Comparison of ENCODE assay signal across 26 cellular contexts in the genomic region with DNA sequence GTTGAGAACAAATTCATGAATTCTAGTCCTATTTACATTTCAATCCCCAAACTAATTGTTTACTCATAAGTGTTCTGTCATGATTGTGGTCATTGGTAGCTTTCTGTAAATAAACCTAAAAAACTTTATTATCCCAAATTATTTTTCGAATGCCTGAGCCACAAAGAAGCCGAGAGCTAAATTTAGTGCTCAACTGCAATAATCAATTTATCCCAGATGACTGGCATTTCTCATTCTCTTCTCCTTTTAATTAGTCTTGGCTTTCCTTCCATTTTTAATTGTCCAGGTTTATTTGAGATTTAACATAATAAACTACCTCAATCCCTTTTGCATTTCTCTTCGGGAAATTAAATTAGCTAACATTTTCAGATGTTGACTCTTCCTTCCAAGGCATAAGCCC.
"Had no signal": no experiment of that assay in that cellular context is flagged by ENCODE, and none has a peak within 500 bp of the region (broad histone marks: within the 10 kb centered on the region; RNA-seq: fewer than 3 reads in every experiment).

No MANE protein-coding gene starts in this region.

- H3K36me3 ChIP-seq: neutrophil, pancreas, prostate gland, right lobe of liver, sigmoid colon, stomach, thoracic aorta, thyroid gland, tibial nerve, upper lobe of right lung, uterus had no signal

- H3K4me1 Mint-ChIP-seq: naive thymus-derived CD4-positive, alpha-beta T cell; natural killer cell; nephron; stimulated activated effector memory CD8-positive, alpha-beta T cell treated with anti-CD3 and anti-CD28 coated beads, Interleukin-12 subunit alpha, Interleukin-12 subunit beta, amount 100 ng/mL, for 72 hours; stimulated activated naive B cell treated with anti-CD40 and anti-IgM and Interleukin-4, amounts not matched to agents 10 μg/mL and 1 μg/mL and 100 μg/mL, for 72 hours had no signal

- H3K27me3 ChIP-seq: neutrophil, pancreas, right lobe of liver, sigmoid colon, thyroid gland, tibial nerve, upper lobe of right lung, uterus had no signal

- DNase-seq: naive thymus-derived CD4-positive, alpha-beta T cell; natural killer cell; nucleus accumbens; pancreas; right cardiac atrium; right lobe of liver; sigmoid colon; small intestine; stimulated activated CD4-positive, alpha-beta T cell treated with anti-CD3 and anti-CD28 coated beads, Interleukin-15, amount 100 ng/mL, for 24 hours; stimulated activated CD4-positive, alpha-beta T cell treated with anti-CD3 and anti-CD28 coated beads, Interleukin-2, amount 100 ng/mL, for 24 hours; stimulated activated CD4-positive, alpha-beta T cell treated with anti-CD3 and anti-CD28 coated beads, Interleukin-2, amount 100 ng/mL, for 48 hours; stimulated activated CD4-positive, alpha-beta T cell treated with anti-CD3 and anti-CD28 coated beads, Interleukin-4, amount 100 ng/mL, for 24 hours; stimulated activated naive B cell treated with anti-CD40 and anti-IgM and Interleukin-4, amounts not matched to agents 10 μg/mL and 1 μg/mL and 100 μg/mL, for 72 hours; stimulated activated naive CD4-positive, alpha-beta T cell treated with Interleukin-2 at 50 U/mL for 16 hours; stomach; thyroid gland; upper lobe of right lung; uterus had no signal

- ATAC-seq: naive thymus-derived CD4-positive, alpha-beta T cell; natural killer cell; pancreas; right cardiac atrium; right lobe of liver; stimulated activated effector memory CD8-positive, alpha-beta T cell treated with anti-CD3 and anti-CD28 coated beads, Interleukin-12 subunit alpha, Interleukin-12 subunit beta, amount 100 ng/mL, for 72 hours; stimulated activated naive B cell treated with anti-CD40 and anti-IgM and Interleukin-4, amounts not matched to agents 10 μg/mL and 1 μg/mL and 100 μg/mL, for 72 hours; upper lobe of right lung had no signal

- H3K4me3 ChIP-seq: pancreas, prostate gland, right lobe of liver, sigmoid colon, stomach, thoracic aorta, thyroid gland, tibial nerve, upper lobe of right lung, uterus had no signal

- H3K27ac Mint-ChIP-seq: naive thymus-derived CD4-positive, alpha-beta T cell; natural killer cell; nephron; stimulated activated effector memory CD8-positive, alpha-beta T cell treated with anti-CD3 and anti-CD28 coated beads, Interleukin-12 subunit alpha, Interleukin-12 subunit beta, amount 100 ng/mL, for 72 hours; stimulated activated naive B cell treated with anti-CD40 and anti-IgM and Interleukin-4, amounts not matched to agents 10 μg/mL and 1 μg/mL and 100 μg/mL, for 72 hours; stimulated activated naive CD8-positive, alpha-beta T cell treated with anti-CD3 and anti-CD28 coated beads, Interleukin-15, Interleukin-2, amounts not matched to agents 100 ng/mL and 50 ng/mL, for 24 hours; type B pancreatic cell had no signal

- H3K36me3 Mint-ChIP-seq: naive thymus-derived CD4-positive, alpha-beta T cell; natural killer cell; stimulated activated effector memory CD8-positive, alpha-beta T cell treated with anti-CD3 and anti-CD28 coated beads, Interleukin-12 subunit alpha, Interleukin-12 subunit beta, amount 100 ng/mL, for 72 hours; stimulated activated naive B cell treated with anti-CD40 and anti-IgM and Interleukin-4, amounts not matched to agents 10 μg/mL and 1 μg/mL and 100 μg/mL, for 72 hours had no signal

- H3K27ac ChIP-seq: neutrophil, pancreas, prostate gland, right lobe of liver, sigmoid colon, stomach, thoracic aorta, thyroid gland, tibial nerve, upper lobe of right lung, uterus had no signal

- H3K4me3 Mint-ChIP-seq: naive thymus-derived CD4-positive, alpha-beta T cell; natural killer cell; nephron; stimulated activated effector memory CD8-positive, alpha-beta T cell treated with anti-CD3 and anti-CD28 coated beads, Interleukin-12 subunit alpha, Interleukin-12 subunit beta, amount 100 ng/mL, for 72 hours; stimulated activated naive B cell treated with anti-CD40 and anti-IgM and Interleukin-4, amounts not matched to agents 10 μg/mL and 1 μg/mL and 100 μg/mL, for 72 hours; stimulated activated naive CD8-positive, alpha-beta T cell treated with anti-CD3 and anti-CD28 coated beads, Interleukin-15, Interleukin-2, amounts not matched to agents 100 ng/mL and 50 ng/mL, for 24 hours; type B pancreatic cell had no signal

- H3K27me3 Mint-ChIP-seq: type B pancreatic cell had no signal

- H3K9me3 Mint-ChIP-seq: natural killer cell; nephron; stimulated activated effector memory CD8-positive, alpha-beta T cell treated with anti-CD3 and anti-CD28 coated beads, Interleukin-12 subunit alpha, Interleukin-12 subunit beta, amount 100 ng/mL, for 72 hours; stimulated activated naive CD8-positive, alpha-beta T cell treated with anti-CD3 and anti-CD28 coated beads, Interleukin-15, Interleukin-2, amounts not matched to agents 100 ng/mL and 50 ng/mL, for 24 hours had no signal

- H3K9me3 ChIP-seq: neutrophil, pancreas, prostate gland, right lobe of liver, sigmoid colon, stomach, thoracic aorta, thyroid gland, tibial nerve, upper lobe of right lung, uterus had no signal

- H3K4me1 ChIP-seq: pancreas, prostate gland, sigmoid colon, tibial nerve, upper lobe of right lung, uterus had no signal
